32 cellular contexts compared by ENCODE assay signal in the genomic region with DNA sequence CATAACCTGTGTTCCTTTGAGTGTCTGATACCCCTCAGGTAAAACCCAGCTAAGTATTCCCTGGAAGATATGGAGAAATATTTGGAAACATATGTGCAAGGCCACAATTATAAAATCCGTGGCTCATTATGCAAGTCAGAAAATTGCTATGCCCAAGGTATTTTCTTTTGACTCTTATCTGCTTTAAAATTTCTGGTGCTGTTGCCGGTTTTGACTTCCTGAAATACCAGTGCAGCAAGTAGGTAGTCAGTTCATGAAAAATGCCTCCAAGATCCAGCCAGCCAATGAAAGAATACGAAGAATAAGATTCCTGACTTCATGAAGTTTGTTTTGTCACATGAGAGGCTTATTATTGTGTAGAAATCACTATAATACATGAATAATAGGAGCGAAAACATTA.
"Had no signal": no experiment of that assay in that cellular context is flagged by ENCODE, and none has a peak within 500 bp of the region (broad histone marks: within the 10 kb centered on the region; RNA-seq: fewer than 3 reads in every experiment).

No MANE protein-coding gene starts in this region.

- H3K9me3 ChIP-seq: gastrocnemius medialis had no signal

- DNase-seq: activated CD4-positive, alpha-beta T cell treated with anti-CD3 and anti-CD28 coated beads for 48 hours; activated CD4-positive, alpha-beta T cell treated with anti-CD3 and anti-CD28 coated beads, Interleukin-2, amount 50 U/mL, for 1 hour; activated CD4-positive, alpha-beta T cell treated with anti-CD3 and anti-CD28 coated beads, Interleukin-2, amount 50 U/mL, for 48 hours; activated CD8-positive, alpha-beta memory T cell treated with anti-CD3 and anti-CD28 coated beads for 24 hours; activated CD8-positive, alpha-beta T cell treated with anti-CD3 and anti-CD28 coated beads for 36 hours; activated effector memory CD4-positive, alpha-beta T cell treated with Interleukin-2 at 50 U/mL for 16 hours; activated gamma-delta T cell treated with Interleukin-2 at 50 U/mL for 16 hours; activated naive CD4-positive, alpha-beta T cell treated with anti-CD3 and anti-CD28 coated beads, Interleukin-2, amount 50 U/mL, for 16 hours; activated naive CD4-positive, alpha-beta T cell treated with Interleukin-2 at 50 U/mL for 16 hours; activated T-cell treated with anti-CD3 and anti-CD28 coated beads, Interleukin-2, amount 50 U/mL, for 4 hours; amniotic stem cell; anterior cingulate cortex; brain microvascular endothelial cell; central memory CD4-positive, alpha-beta T cell; cerebellar nuclear complex; colonic mucosa; effector CD8-positive, alpha-beta T cell; erythroblast; foreskin keratinocyte; gastrocnemius medialis; glutamatergic neuron; heart left ventricle; SW 1271; T-cell; T-helper 9 cell had no signal

- ATAC-seq: activated CD8-positive, alpha-beta T cell treated with anti-CD3 and anti-CD28 coated beads for 36 hours; activated T-cell treated with anti-CD3 and anti-CD28 coated beads, Interleukin-2, amount 50 U/mL, for 4 hours; activated T-helper 17 cell treated with anti-CD3 and anti-CD28 coated beads, Interleukin-2, amount 50 U/mL, for 72 hours; foreskin keratinocyte; gastrocnemius medialis; heart left ventricle; T-cell; WTC11 had no signal

- H3K27me3 Mint-ChIP-seq: activated CD8-positive, alpha-beta T cell treated with anti-CD3 and anti-CD28 coated beads for 36 hours; activated naive CD8-positive, alpha-beta T cell; activated T-helper 17 cell treated with anti-CD3 and anti-CD28 coated beads, Interleukin-2, amount 50 U/mL, for 72 hours; T-cell had no signal

- H3K4me1 Mint-ChIP-seq: T-cell, WTC11 had no signal

- H3K4me1 ChIP-seq: colonic mucosa, esophagus muscularis mucosa, foreskin keratinocyte, gastrocnemius medialis, heart left ventricle had no signal

- H3K27ac ChIP-seq: brain microvascular endothelial cell, cardiac muscle cell, colonic mucosa, esophagus muscularis mucosa, foreskin keratinocyte, gastrocnemius medialis, heart left ventricle, VCaP had no signal

- H3K4me3 Mint-ChIP-seq: activated CD8-positive, alpha-beta T cell treated with anti-CD3 and anti-CD28 coated beads for 36 hours; activated naive CD8-positive, alpha-beta T cell; activated T-cell treated with anti-CD3 and anti-CD28 coated beads, Interleukin-2, amount 50 U/mL, for 4 hours; activated T-helper 17 cell treated with anti-CD3 and anti-CD28 coated beads, Interleukin-2, amount 50 U/mL, for 72 hours; T-cell; T-helper 1 cell treated with Interleukin-12 subunit alpha and Interleukin-12 subunit beta and Interleukin-4 antibody, amounts not matched to agents 30 μg/mL and 1 μg/mL, for 36 hours; WTC11 had no signal

- H3K36me3 ChIP-seq: brain microvascular endothelial cell, cardiac muscle cell, colonic mucosa, esophagus muscularis mucosa, gastrocnemius medialis, heart left ventricle had no signal

- H3K27me3 ChIP-seq: brain microvascular endothelial cell, cardiac muscle cell, colonic mucosa, esophagus muscularis mucosa, foreskin keratinocyte, gastrocnemius medialis, heart left ventricle had no signal

- H3K4me3 ChIP-seq: cardiac muscle cell, colonic mucosa, esophagus muscularis mucosa, gastrocnemius medialis, heart left ventricle had no signal

- H3K27ac Mint-ChIP-seq: activated CD8-positive, alpha-beta T cell treated with anti-CD3 and anti-CD28 coated beads for 36 hours; activated naive CD8-positive, alpha-beta T cell; activated T-helper 17 cell treated with anti-CD3 and anti-CD28 coated beads, Interleukin-2, amount 50 U/mL, for 72 hours; T-cell; T-helper 1 cell treated with Interleukin-12 subunit alpha and Interleukin-12 subunit beta and Interleukin-4 antibody, amounts not matched to agents 30 μg/mL and 1 μg/mL, for 36 hours; WTC11 had no signal
